Comparison of ENCODE assay signal across 27 cellular contexts in the genomic region with DNA sequence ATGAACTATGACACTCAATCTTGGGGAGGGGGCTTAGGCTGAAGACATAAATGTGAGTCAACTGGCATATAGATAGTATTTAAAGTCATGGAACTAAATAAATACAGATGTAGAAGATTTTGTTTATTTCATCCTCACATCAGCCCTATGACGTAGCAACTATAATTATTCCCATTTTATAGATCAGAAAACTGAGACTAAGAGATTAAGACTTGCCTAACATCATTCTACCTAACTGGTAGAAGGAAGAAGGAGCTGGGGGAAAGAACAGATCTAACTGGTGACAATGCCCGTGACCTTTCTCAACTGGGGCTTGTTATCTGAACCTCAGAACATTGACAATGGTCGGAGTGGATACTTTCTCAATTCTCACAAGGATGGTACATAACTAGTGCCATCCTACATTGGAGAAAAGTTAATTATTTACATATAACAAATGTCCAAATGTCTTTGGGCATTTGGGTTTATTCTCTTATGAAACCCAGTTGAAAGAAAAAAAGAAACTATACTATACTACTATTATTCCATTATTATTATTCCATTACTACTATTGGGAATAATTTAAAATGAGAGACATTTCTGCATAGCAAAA.
"Had no signal": no experiment of that assay in that cellular context is flagged by ENCODE, and none has a peak within 500 bp of the region (broad histone marks: within the 10 kb centered on the region; RNA-seq: fewer than 3 reads in every experiment).

No MANE protein-coding gene starts in this region.

- H3K4me3 ChIP-seq: esophagus muscularis mucosa, gastrocnemius medialis had no signal

- H3K4me1 ChIP-seq: foreskin keratinocyte had no signal

- H3K36me3 ChIP-seq: brain microvascular endothelial cell, esophagus muscularis mucosa, gastrocnemius medialis, WERI-Rb-1 had no signal

- H3K9me3 ChIP-seq: esophagus muscularis mucosa, gastrocnemius medialis had no signal

- DNase-seq: activated B cell treated with CpG ODN at 0.5 μM for 24 hours; activated CD4-positive, alpha-beta T cell treated with anti-CD3 and anti-CD28 coated beads for 48 hours; activated CD4-positive, alpha-beta T cell treated with anti-CD3 and anti-CD28 coated beads, Interleukin-2, amount 50 U/mL, for 1 hour; activated CD4-positive, alpha-beta T cell treated with anti-CD3 and anti-CD28 coated beads, Interleukin-2, amount 50 U/mL, for 48 hours; activated CD8-positive, alpha-beta memory T cell treated with anti-CD3 and anti-CD28 coated beads for 24 hours; activated CD8-positive, alpha-beta T cell treated with anti-CD3 and anti-CD28 coated beads for 36 hours; activated effector memory CD4-positive, alpha-beta T cell treated with anti-CD3 and anti-CD28 coated beads, Interleukin-2, amount 50 U/mL, for 16 hours; activated naive CD4-positive, alpha-beta T cell treated with anti-CD3 and anti-CD28 coated beads, Interleukin-2, amount 10 ng/mL, durations not matched to agents 7 days and 5 days; activated T-cell treated with anti-CD3 and anti-CD28 coated beads, Interleukin-2, amount 50 U/mL, for 4 hours; amniotic stem cell; anterior cingulate cortex; brain microvascular endothelial cell; caudate nucleus; cortex of kidney; dermis blood vessel endothelial cell; effector CD4-positive, alpha-beta T cell; effector memory CD8-positive, alpha-beta T cell; erythroblast; foreskin keratinocyte; gastrocnemius medialis; glutamatergic neuron; T-helper 1 cell; T-helper 17 cell; T1000; WERI-Rb-1 had no signal

- H3K27me3 ChIP-seq: brain microvascular endothelial cell, esophagus muscularis mucosa, foreskin keratinocyte, gastrocnemius medialis had no signal

- H3K27ac ChIP-seq: brain microvascular endothelial cell, esophagus muscularis mucosa, foreskin keratinocyte, gastrocnemius medialis, WERI-Rb-1 had no signal

- ATAC-seq: activated CD4-positive, CD25-positive, alpha-beta regulatory T cell treated with anti-CD3 and anti-CD28 coated beads, Interleukin-2, amount 50 U/mL, for 24 hours; activated CD8-positive, alpha-beta T cell treated with anti-CD3 and anti-CD28 coated beads for 36 hours; activated T-cell treated with anti-CD3 and anti-CD28 coated beads, Interleukin-2, amount 50 U/mL, for 4 hours; foreskin keratinocyte; gastrocnemius medialis; T-helper 17 cell had no signal
